8 cellular contexts compared by ENCODE assay signal in the genomic region with DNA sequence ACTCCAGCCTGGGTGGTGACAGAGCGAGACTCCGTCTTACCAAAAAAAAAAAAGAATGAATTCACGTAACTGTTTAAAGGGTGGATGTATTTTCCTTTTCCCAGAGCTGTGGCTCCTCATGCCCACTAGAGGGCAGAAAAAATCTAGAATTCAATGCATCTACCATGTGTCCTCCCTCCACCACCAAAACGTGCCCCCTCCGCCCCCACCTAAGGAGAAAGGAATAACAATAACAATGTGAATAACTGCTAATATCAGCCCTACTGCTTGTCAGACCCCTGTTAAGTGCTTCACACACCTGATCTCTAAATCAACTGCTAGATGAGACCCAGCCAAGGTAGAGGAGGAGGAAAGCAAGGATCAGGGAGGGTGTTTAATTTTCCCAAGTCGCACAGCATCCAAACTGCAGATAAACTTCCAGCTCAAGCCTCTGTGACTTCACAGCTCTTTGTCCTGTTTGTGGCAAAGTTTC. TPM values are rescaled to one million over a fixed set of nuclear protein-coding genes. Genes with fewer than 3 reads are reported as not detected.
DNase-seq lines count a peak whose midpoint lies in the region; ATAC-seq and TF ChIP-seq lines count a peak whose summit lies in the region.

No MANE protein-coding gene starts in this region.

- peaks cover 10% of the 10 kb centered on the region for H3K27me3 Mint-ChIP-seq in activated CD8-positive, alpha-beta T cell treated with anti-CD3 and anti-CD28 coated beads for 36 hours

- H3K4me3 ChIP-seq in MG63 = no peak overlapping the region

- ATAC-seq in activated CD8-positive, alpha-beta T cell treated with anti-CD3 and anti-CD28 coated beads for 36 hours = peak; percentile 78
- no peak for ATAC-seq in HG03520 (IDR thresholded peaks at IDR 0.05; ENCODE audit: unreplicated experiment)

- H3K27me3 ChIP-seq in MG63 = no peaks in the 10 kb centered on the region

- no peaks in the 10 kb centered on the region for H3K36me3 Mint-ChIP-seq in activated CD8-positive, alpha-beta T cell treated with anti-CD3 and anti-CD28 coated beads for 36 hours (ENCODE audit: low read depth)

- peak; percentile 40 for DNase-seq in activated CD8-positive, alpha-beta memory T cell treated with anti-CD3 and anti-CD28 coated beads, Interleukin-2, amount 50 U/mL, for 4 hours
- DNase-seq in activated CD8-positive, alpha-beta memory T cell treated with anti-CD3 and anti-CD28 coated beads, Interleukin-2, amount 50 U/mL, for 48 hours = no peak
- peak; percentile 33 for DNase-seq in MG63
- DNase-seq in activated CD8-positive, alpha-beta T cell treated with anti-CD3 and anti-CD28 coated beads for 36 hours = peak; percentile 55
- DNase-seq in glomerular visceral epithelial cell (ENCODE audit: extremely low spot score) = peak; percentile 32
- DNase-seq in stimulated activated naive CD4-positive, alpha-beta T cell treated with Interleukin-2 at 50 U/mL for 16 hours (lab: John Stamatoyannopoulos, UW) = peak; percentile 12
- DNase-seq in NCI-H774 (lab: John Stamatoyannopoulos, UW) = no peak

- H3K27ac Mint-ChIP-seq in activated CD8-positive, alpha-beta T cell treated with anti-CD3 and anti-CD28 coated beads for 36 hours = no peak overlapping the region

- CTCF ChIA-PET in activated CD8-positive, alpha-beta T cell treated with anti-CD3 and anti-CD28 coated beads for 36 hours (lab: Charles Lee) = interaction anchor here (0.9 to 14.4 kb wide), 12 partner anchors 8 to 151 kb away, joined by 3 to 219 read pairs (median 6); no protein-coding TSS in a partner anchor

- POLR2A ChIA-PET in activated CD8-positive, alpha-beta T cell treated with anti-CD3 and anti-CD28 coated beads for 36 hours (lab: Charles Lee) = interaction anchor here (0.7 to 1.1 kb wide), 2 partner anchors 11 to 146 kb away, joined by 3 read pairs; no protein-coding TSS in a partner anchor

- TF ChIP-seq CTCF in activated CD8-positive, alpha-beta T cell treated with anti-CD3 and anti-CD28 coated beads for 36 hours (IDR thresholded peaks at IDR 0.05) = peak; percentile 79

- H3K36me3 ChIP-seq in MG63 = no peaks in the 10 kb centered on the region

- peaks cover 25% of the 10 kb centered on the region for H3K4me1 Mint-ChIP-seq in activated CD8-positive, alpha-beta T cell treated with anti-CD3 and anti-CD28 coated beads for 36 hours (ENCODE audit: low read depth)

- no peak overlapping the region for H3K4me3 Mint-ChIP-seq in activated CD8-positive, alpha-beta T cell treated with anti-CD3 and anti-CD28 coated beads for 36 hours

- H3K9me3 Mint-ChIP-seq in activated CD8-positive, alpha-beta T cell treated with anti-CD3 and anti-CD28 coated beads for 36 hours = peaks cover 8% of the 10 kb centered on the region

- H3K9me3 ChIP-seq in MG63 = no peaks in the 10 kb centered on the region

- intact Hi-C loops in activated CD8-positive, alpha-beta T cell treated with anti-CD3 and anti-CD28 coated beads for 36 hours (cut with micrococcal nuclease) = no loop called here

RNA-seq across cellular contexts. Expression of a gene that starts 20.2 kb away (rescaled TPM):
- total RNA-seq in MG63 (2014; rRNA removed; shearing (Covaris generic); ENCODE audit: low replicate concordance) = not detected in 2 replicates
- not detected for total RNA-seq in activated CD8-positive, alpha-beta T cell treated with anti-CD3 and anti-CD28 coated beads for 36 hours

RNA-seq across cellular contexts. Expression of a gene that starts 44.6 kb away (rescaled TPM):
- 0.22 and 0.46 TPM in 2 replicates for total RNA-seq in MG63 (2014; rRNA removed; shearing (Covaris generic); ENCODE audit: low replicate concordance)
- total RNA-seq in activated CD8-positive, alpha-beta T cell treated with anti-CD3 and anti-CD28 coated beads for 36 hours = not detected

Comparison
In these comparisons a context has a peak if more than half of its experiments do, and no peak if none do; other contexts are left out.
1. DNase-seq: peak in activated CD8-positive, alpha-beta memory T cell treated with anti-CD3 and anti-CD28 coated beads, Interleukin-2, amount 50 U/mL, for 4 hours (single experiment), MG63 (single experiment), activated CD8-positive, alpha-beta T cell treated with anti-CD3 and anti-CD28 coated beads for 36 hours (single experiment), glomerular visceral epithelial cell (single experiment) and stimulated activated naive CD4-positive, alpha-beta T cell treated with Interleukin-2 at 50 U/mL for 16 hours (single experiment); none in activated CD8-positive, alpha-beta memory T cell treated with anti-CD3 and anti-CD28 coated beads, Interleukin-2, amount 50 U/mL, for 48 hours (single experiment) and NCI-H774 (single experiment).